In the genomic region with DNA sequence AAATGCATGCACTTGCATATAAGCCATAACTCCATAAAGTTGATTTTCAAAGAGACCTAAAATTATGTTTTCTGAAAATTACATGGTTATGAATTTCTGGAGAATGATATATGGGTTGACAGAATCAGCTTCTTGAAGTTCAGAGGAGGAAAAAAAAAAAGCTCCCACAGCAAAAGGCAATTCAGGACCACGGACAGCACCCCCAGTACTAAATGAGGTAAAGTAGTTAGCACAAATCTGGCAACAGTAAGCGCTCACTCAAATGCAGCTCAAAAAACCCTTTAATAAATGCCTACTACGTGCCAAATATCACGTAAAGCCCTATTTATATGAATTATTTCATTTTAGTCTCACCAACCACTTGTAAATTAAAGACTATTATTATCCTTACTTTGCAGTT, we compare ENCODE assay signal across 1 cellular context.
TF ChIP-seq lines count a peak whose summit lies in the region.

No MANE protein-coding gene starts in this region.

TF ChIP-seq in HepG2, 621 proteins besides CTCF, POLR2A, EP300 and RAD21 (continued from another document):
- TF ChIP-seq, protein P1, sequence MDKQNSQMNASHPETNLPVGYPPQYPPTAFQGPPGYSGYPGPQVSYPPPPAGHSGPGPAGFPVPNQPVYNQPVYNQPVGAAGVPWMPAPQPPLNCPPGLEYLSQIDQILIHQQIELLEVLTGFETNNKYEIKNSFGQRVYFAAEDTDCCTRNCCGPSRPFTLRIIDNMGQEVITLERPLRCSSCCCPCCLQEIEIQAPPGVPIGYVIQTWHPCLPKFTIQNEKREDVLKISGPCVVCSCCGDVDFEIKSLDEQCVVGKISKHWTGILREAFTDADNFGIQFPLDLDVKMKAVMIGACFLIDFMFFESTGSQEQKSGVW (CRISPR knock-in tag; IDR thresholded peaks at IDR 0.05; ENCODE audit: borderline replicate concordance), result no peak
- no peak for TF ChIP-seq MYC (CRISPR knock-in tag; IDR thresholded peaks at IDR 0.05; ENCODE audit: borderline replicate concordance)
- no peak for TF ChIP-seq ZNF33B (CRISPR knock-in tag; IDR thresholded peaks at IDR 0.05)
- TF ChIP-seq ZNF7 (CRISPR knock-in tag; IDR thresholded peaks at IDR 0.05), result 0 out of 2 replicates have a peak, but pooled peaks have one; percentile 41
- TF ChIP-seq ZNF841 (CRISPR knock-in tag; IDR thresholded peaks at IDR 0.05; ENCODE audit: borderline replicate concordance), result 0 out of 2 replicates have a peak, but pooled peaks have one; percentile 78
- TF ChIP-seq ZNF354B (CRISPR knock-in tag; IDR thresholded peaks at IDR 0.05), result no peak
- no peak for TF ChIP-seq RBFOX2 (IDR thresholded peaks at IDR 0.05; ENCODE audit: low read depth, low read length)
- TF ChIP-seq, protein P2, sequence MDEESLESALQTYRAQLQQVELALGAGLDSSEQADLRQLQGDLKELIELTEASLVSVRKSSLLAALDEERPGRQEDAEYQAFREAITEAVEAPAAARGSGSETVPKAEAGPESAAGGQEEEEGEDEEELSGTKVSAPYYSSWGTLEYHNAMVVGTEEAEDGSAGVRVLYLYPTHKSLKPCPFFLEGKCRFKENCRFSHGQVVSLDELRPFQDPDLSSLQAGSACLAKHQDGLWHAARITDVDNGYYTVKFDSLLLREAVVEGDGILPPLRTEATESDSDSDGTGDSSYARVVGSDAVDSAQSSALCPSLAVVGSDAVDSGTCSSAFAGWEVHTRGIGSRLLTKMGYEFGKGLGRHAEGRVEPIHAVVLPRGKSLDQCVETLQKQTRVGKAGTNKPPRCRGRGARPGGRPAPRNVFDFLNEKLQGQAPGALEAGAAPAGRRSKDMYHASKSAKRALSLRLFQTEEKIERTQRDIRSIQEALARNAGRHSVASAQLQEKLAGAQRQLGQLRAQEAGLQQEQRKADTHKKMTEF (CRISPR knock-in tag; IDR thresholded peaks at IDR 0.05), result peak; percentile 31; the same call in 1 of the 2 replicates
- peak; percentile 89; the same call in 1 of the 2 replicates for TF ChIP-seq KLF11 (CRISPR knock-in tag; IDR thresholded peaks at IDR 0.05)
- TF ChIP-seq ZNF546 (CRISPR knock-in tag; conservative IDR thresholded peaks at IDR 0.05), result no peak
- TF ChIP-seq SALL1 (CRISPR knock-in tag; IDR thresholded peaks at IDR 0.05), result no peak; the same call in 1 of the 2 replicates
- TF ChIP-seq SMYD3 (CRISPR knock-in tag; IDR thresholded peaks at IDR 0.05), result no peak
- peak; percentile 41; the same call in 1 of the 2 replicates for TF ChIP-seq MED1 (CRISPR knock-in tag; IDR thresholded peaks at IDR 0.05)
- no peak for TF ChIP-seq NCOA1 (CRISPR knock-in tag; IDR thresholded peaks at IDR 0.05)
- TF ChIP-seq ZNF749 (CRISPR knock-in tag; IDR thresholded peaks at IDR 0.05; ENCODE audit: borderline replicate concordance), result no peak
- no peak for TF ChIP-seq ZNF83 (CRISPR knock-in tag; IDR thresholded peaks at IDR 0.05; ENCODE audit: borderline replicate concordance)
- TF ChIP-seq ZNF644 (CRISPR knock-in tag; IDR thresholded peaks at IDR 0.05; ENCODE audit: low read depth), result peak; percentile 51; the same call in 1 of the 2 replicates
- no peak for TF ChIP-seq ZMYM3 (CRISPR knock-in tag; IDR thresholded peaks at IDR 0.05)
- no peak for TF ChIP-seq ZNF274 (CRISPR knock-in tag; IDR thresholded peaks at IDR 0.05)
- TF ChIP-seq AKNA (CRISPR knock-in tag; IDR thresholded peaks at IDR 0.05; ENCODE audit: borderline replicate concordance), result no peak
- TF ChIP-seq ZBTB8A (CRISPR knock-in tag; IDR thresholded peaks at IDR 0.05; ENCODE audit: borderline replicate concordance, low read depth), result no peak
- TF ChIP-seq STAG1 (CRISPR knock-in tag; IDR thresholded peaks at IDR 0.05), result no peak
- TF ChIP-seq FIP1L1 (IDR thresholded peaks at IDR 0.05; ENCODE audit: borderline replicate concordance, insufficient read depth, low read depth, low read length), result no peak
- TF ChIP-seq, protein P3, sequence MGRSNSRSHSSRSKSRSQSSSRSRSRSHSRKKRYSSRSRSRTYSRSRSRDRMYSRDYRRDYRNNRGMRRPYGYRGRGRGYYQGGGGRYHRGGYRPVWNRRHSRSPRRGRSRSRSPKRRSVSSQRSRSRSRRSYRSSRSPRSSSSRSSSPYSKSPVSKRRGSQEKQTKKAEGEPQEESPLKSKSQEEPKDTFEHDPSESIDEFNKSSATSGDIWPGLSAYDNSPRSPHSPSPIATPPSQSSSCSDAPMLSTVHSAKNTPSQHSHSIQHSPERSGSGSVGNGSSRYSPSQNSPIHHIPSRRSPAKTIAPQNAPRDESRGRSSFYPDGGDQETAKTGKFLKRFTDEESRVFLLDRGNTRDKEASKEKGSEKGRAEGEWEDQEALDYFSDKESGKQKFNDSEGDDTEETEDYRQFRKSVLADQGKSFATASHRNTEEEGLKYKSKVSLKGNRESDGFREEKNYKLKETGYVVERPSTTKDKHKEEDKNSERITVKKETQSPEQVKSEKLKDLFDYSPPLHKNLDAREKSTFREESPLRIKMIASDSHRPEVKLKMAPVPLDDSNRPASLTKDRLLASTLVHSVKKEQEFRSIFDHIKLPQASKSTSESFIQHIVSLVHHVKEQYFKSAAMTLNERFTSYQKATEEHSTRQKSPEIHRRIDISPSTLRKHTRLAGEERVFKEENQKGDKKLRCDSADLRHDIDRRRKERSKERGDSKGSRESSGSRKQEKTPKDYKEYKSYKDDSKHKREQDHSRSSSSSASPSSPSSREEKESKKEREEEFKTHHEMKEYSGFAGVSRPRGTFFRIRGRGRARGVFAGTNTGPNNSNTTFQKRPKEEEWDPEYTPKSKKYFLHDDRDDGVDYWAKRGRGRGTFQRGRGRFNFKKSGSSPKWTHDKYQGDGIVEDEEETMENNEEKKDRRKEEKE (IDR thresholded peaks at IDR 0.05), result no peak
- TF ChIP-seq, protein P4, sequence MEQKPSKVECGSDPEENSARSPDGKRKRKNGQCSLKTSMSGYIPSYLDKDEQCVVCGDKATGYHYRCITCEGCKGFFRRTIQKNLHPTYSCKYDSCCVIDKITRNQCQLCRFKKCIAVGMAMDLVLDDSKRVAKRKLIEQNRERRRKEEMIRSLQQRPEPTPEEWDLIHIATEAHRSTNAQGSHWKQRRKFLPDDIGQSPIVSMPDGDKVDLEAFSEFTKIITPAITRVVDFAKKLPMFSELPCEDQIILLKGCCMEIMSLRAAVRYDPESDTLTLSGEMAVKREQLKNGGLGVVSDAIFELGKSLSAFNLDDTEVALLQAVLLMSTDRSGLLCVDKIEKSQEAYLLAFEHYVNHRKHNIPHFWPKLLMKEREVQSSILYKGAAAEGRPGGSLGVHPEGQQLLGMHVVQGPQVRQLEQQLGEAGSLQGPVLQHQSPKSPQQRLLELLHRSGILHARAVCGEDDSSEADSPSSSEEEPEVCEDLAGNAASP (CRISPR knock-in tag; IDR thresholded peaks at IDR 0.05; ENCODE audit: borderline replicate concordance), result 0 out of 2 replicates have a peak, but pooled peaks have one; percentile 63
- TF ChIP-seq ZNF792 (CRISPR knock-in tag; IDR thresholded peaks at IDR 0.05), result peak; percentile 83
- TF ChIP-seq REXO4 (CRISPR knock-in tag; IDR thresholded peaks at IDR 0.05; ENCODE audit: borderline replicate concordance), result no peak
- TF ChIP-seq, protein P5, sequence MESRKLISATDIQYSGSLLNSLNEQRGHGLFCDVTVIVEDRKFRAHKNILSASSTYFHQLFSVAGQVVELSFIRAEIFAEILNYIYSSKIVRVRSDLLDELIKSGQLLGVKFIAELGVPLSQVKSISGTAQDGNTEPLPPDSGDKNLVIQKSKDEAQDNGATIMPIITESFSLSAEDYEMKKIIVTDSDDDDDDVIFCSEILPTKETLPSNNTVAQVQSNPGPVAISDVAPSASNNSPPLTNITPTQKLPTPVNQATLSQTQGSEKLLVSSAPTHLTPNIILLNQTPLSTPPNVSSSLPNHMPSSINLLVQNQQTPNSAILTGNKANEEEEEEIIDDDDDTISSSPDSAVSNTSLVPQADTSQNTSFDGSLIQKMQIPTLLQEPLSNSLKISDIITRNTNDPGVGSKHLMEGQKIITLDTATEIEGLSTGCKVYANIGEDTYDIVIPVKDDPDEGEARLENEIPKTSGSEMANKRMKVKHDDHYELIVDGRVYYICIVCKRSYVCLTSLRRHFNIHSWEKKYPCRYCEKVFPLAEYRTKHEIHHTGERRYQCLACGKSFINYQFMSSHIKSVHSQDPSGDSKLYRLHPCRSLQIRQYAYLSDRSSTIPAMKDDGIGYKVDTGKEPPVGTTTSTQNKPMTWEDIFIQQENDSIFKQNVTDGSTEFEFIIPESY (CRISPR knock-in tag; IDR thresholded peaks at IDR 0.05), result no peak
- TF ChIP-seq ZNF260 (CRISPR knock-in tag; IDR thresholded peaks at IDR 0.05; ENCODE audit: borderline replicate concordance, low read depth), result no peak
- TF ChIP-seq MAFF (IDR thresholded peaks at IDR 0.05; ENCODE audit: low read depth, low read length), result no peak
- no peak for TF ChIP-seq IRX3 (CRISPR knock-in tag; IDR thresholded peaks at IDR 0.05; ENCODE audit: borderline replicate concordance, low read depth)
- no peak for TF ChIP-seq CREB1 (IDR thresholded peaks at IDR 0.05)
- no peak for TF ChIP-seq CREB1 (CRISPR knock-in tag; IDR thresholded peaks at IDR 0.05)
- no peak for TF ChIP-seq POGK (CRISPR knock-in tag; conservative IDR thresholded peaks at IDR 0.05)
- TF ChIP-seq RARG (CRISPR knock-in tag; IDR thresholded peaks at IDR 0.05; ENCODE audit: low read depth), result no peak
- no peak for TF ChIP-seq CBX1 (IDR thresholded peaks at IDR 0.05; ENCODE audit: low read depth)
- TF ChIP-seq ZNF234 (CRISPR knock-in tag; conservative IDR thresholded peaks at IDR 0.05), result no peak
- no peak for TF ChIP-seq ZNF703 (CRISPR knock-in tag; IDR thresholded peaks at IDR 0.05; ENCODE audit: borderline replicate concordance)
- no peak for TF ChIP-seq MAFG (CRISPR knock-in tag; IDR thresholded peaks at IDR 0.05)
- no peak for TF ChIP-seq PRPF4 (IDR thresholded peaks at IDR 0.05; ENCODE audit: low read depth, low read length, poor library complexity, severe bottlenecking)
- TF ChIP-seq ZFAT (CRISPR knock-in tag; conservative IDR thresholded peaks at IDR 0.05), result no peak
- no peak for TF ChIP-seq POLR2G (IDR thresholded peaks at IDR 0.05; ENCODE audit: low read depth, low read length)
- no peak for TF ChIP-seq HCFC1 (IDR thresholded peaks at IDR 0.05; ENCODE audit: low read depth, low read length)
- TF ChIP-seq MTA1 (CRISPR knock-in tag; IDR thresholded peaks at IDR 0.05; ENCODE audit: borderline replicate concordance), result no peak
- peak; percentile 63 for TF ChIP-seq HDAC2 (CRISPR knock-in tag; IDR thresholded peaks at IDR 0.05)
- no peak for TF ChIP-seq SMARCE1 (IDR thresholded peaks at IDR 0.05; ENCODE audit: borderline replicate concordance)
- no peak for TF ChIP-seq SOX5 (CRISPR knock-in tag; IDR thresholded peaks at IDR 0.05; ENCODE audit: borderline replicate concordance)
